Comparison of ENCODE assay signal across 16 cellular contexts in genomic region chr17:27499451-27500265, GRCh38. TPM values are rescaled to one million over a fixed set of nuclear protein-coding genes. Genes with fewer than 3 reads are reported as not detected.
DNase-seq lines count a peak whose midpoint lies in the region; TF ChIP-seq lines count a peak whose summit lies in the region.
"Had no signal": no experiment of that assay in that cellular context is flagged by ENCODE, and none has a peak within 500 bp of the region (broad histone marks: within the 10 kb centered on the region; RNA-seq: fewer than 3 reads in every experiment).

No MANE protein-coding gene starts in this region.

- peaks cover 42% of the 10 kb centered on the region for H3K4me1 Mint-ChIP-seq in progenitor cell of endocrine pancreas (ENCODE audit: low read depth)

- H3K18ac ChIP-seq in mesendoderm (ENCODE audit: low read length): no peak overlapping the region

- no peak overlapping the region for H2AK5ac ChIP-seq in mesendoderm (ENCODE audit: low read length)

- no peaks in the 10 kb centered on the region for H3K27me3 ChIP-seq in dorsolateral prefrontal cortex
- H3K27me3 ChIP-seq in mesendoderm (ENCODE audit: insufficient read depth, low read length, poor library complexity): no peaks in the 10 kb centered on the region

- H3K4me3 ChIP-seq in dorsolateral prefrontal cortex: no peak overlapping the region
- H3K4me3 ChIP-seq in mesendoderm (ENCODE audit: low read length): no peak overlapping the region
- H3K4me3 ChIP-seq: A549 had no signal

- H4K8ac ChIP-seq in mesendoderm (ENCODE audit: low read depth, low read length): no peak overlapping the region

- no CpG with 5 or more reads among the region's 11 CpGs for WGBS in mesendoderm (ENCODE audit: extremely low coverage, insufficient coverage, low lambda C conversion rate)

- H3K4me1 ChIP-seq in mesendoderm (ENCODE audit: control insufficient read depth, low read depth, low read length): peaks cover 4% of the 10 kb centered on the region

- no peak for TF ChIP-seq CTCF in dorsolateral prefrontal cortex (IDR thresholded peaks at IDR 0.05 in 54 of 56, conservative IDR thresholded peaks at IDR 0.05 in 2 of 56; ENCODE audit: low read depth in 1 of 56, partially characterized antibody in 56 of 56)
- TF ChIP-seq CTCF in progenitor cell of endocrine pancreas (IDR thresholded peaks at IDR 0.05; ENCODE audit: unreplicated experiment): no peak

- H3K23ac ChIP-seq in mesendoderm (ENCODE audit: low read length): no peak overlapping the region

- H3K4me2 ChIP-seq in mesendoderm (ENCODE audit: low read length): no peak overlapping the region
- H3K4me2 ChIP-seq: A549 had no signal

- intact Hi-C loops in dorsolateral prefrontal cortex (cut with DNase I): no loop called here

- H3K36me3 ChIP-seq in mesendoderm (ENCODE audit: control insufficient read depth, insufficient read depth, low read length): no peaks in the 10 kb centered on the region

- H3K4ac ChIP-seq in mesendoderm (ENCODE audit: low read depth, low read length): no peak overlapping the region

- H2BK5ac ChIP-seq in mesendoderm (ENCODE audit: low read length): no peak overlapping the region

- peak in 69 of 76 experiments; percentile 10 to 85 (median 57) for DNase-seq in HUDEP-2 (lab: John Stamatoyannopoulos, UW; ENCODE audit: unreplicated experiment in 76 of 76)
- DNase-seq in dorsolateral prefrontal cortex: peak in 2 of 10 donors; percentile 21 to 87
- DNase-seq in medulla oblongata (ENCODE audit: extremely low spot score): peak; percentile 60
- DNase-seq in superior temporal gyrus (ENCODE audit: extremely low spot score): peak; percentile 62
- DNase-seq in progenitor cell of endocrine pancreas (ENCODE audit: low spot score, unreplicated experiment): no peak
- DNase-seq in mesendoderm: no peak
- no peak for DNase-seq in NCI-H128 (lab: John Stamatoyannopoulos, UW; ENCODE audit: unreplicated experiment)
- no peak for DNase-seq in retina
- DNase-seq: DMS53, H9, NCI-H1417 treated with DMSO at 0.1 percent for 48 hours, NCI-H2029 treated with DMSO at 0.1 percent for 48 hours, NCI-H510A had no signal

- H3K27ac Mint-ChIP-seq in progenitor cell of endocrine pancreas: no peak overlapping the region

- no peak overlapping the region for H2BK15ac ChIP-seq in mesendoderm (replicated peaks; ENCODE audit: low read depth)

- H3K9me3 Mint-ChIP-seq in progenitor cell of endocrine pancreas (ENCODE audit: low read depth): peaks cover 3% of the 10 kb centered on the region

- peaks cover 15% of the 10 kb centered on the region for H3K36me3 Mint-ChIP-seq in progenitor cell of endocrine pancreas (ENCODE audit: insufficient read depth)

- H3K27ac ChIP-seq in dorsolateral prefrontal cortex (peak overlapping the region in 53 of 59 donors; percentile 3 to 84 (median 56)), mesendoderm (ENCODE audit: low read depth, low read length) (no peak overlapping the region)
- H3K27ac ChIP-seq: A549 had no signal

- no peak overlapping the region for H4K5ac ChIP-seq in mesendoderm (ENCODE audit: low read length)

- no peak overlapping the region for H3K9ac ChIP-seq in mesendoderm (ENCODE audit: low read length)

- H2BK120ac ChIP-seq in mesendoderm (ENCODE audit: low read depth, low read length): no peak overlapping the region

- peaks cover 37% of the 10 kb centered on the region for H3K79me2 ChIP-seq in mesendoderm (ENCODE audit: control insufficient read depth, insufficient read depth, low read length)

- H3K79me1 ChIP-seq in mesendoderm (ENCODE audit: low read length): peaks cover 43% of the 10 kb centered on the region

- H3K27me3 Mint-ChIP-seq in progenitor cell of endocrine pancreas: no peaks in the 10 kb centered on the region
- H3K27me3 Mint-ChIP-seq: IgD-negative memory B cell had no signal

- H3K56ac ChIP-seq in mesendoderm (ENCODE audit: low read length): no peak overlapping the region

- H3K4me3 Mint-ChIP-seq in progenitor cell of endocrine pancreas (ENCODE audit: low read depth): no peak overlapping the region
- H3K4me3 Mint-ChIP-seq: CD14-positive monocyte had no signal

RNA-seq across cellular contexts. Expression of gene KSR1, which starts 43.4 kb away (rescaled TPM):
- 100 to 1,000 TPM in 3 of 120 experiments, 10 to 100 TPM in 117; 44.7 to 102 (median 69.9) TPM for total RNA-seq in dorsolateral prefrontal cortex
- 66.2 and 70.1 TPM in 2 replicates for total RNA-seq in progenitor cell of endocrine pancreas
- 36.6 TPM for polyA plus RNA-seq in mesendoderm (2013, experiment 1 of 2)
- 34.5 TPM for polyA plus RNA-seq in mesendoderm (2013, experiment 2 of 2)

Comparison
In these comparisons a context has a peak if more than half of its experiments do, and no peak if none do; other contexts are left out.
1. DNase-seq: peak in HUDEP-2 (69 of 76), medulla oblongata (single experiment) and superior temporal gyrus (single experiment); none in progenitor cell of endocrine pancreas (single experiment), mesendoderm (single experiment), NCI-H128 (single experiment) and retina (single experiment).